ENCODE assay signal across 21 cellular contexts in genomic region chr6:98581725-98582124, GRCh38.
"Had no signal": no experiment of that assay in that cellular context is flagged by ENCODE, and none has a peak within 500 bp of the region (broad histone marks: within the 10 kb centered on the region; RNA-seq: fewer than 3 reads in every experiment).

No MANE protein-coding gene starts in this region.

- H3K36me3 ChIP-seq: esophagus muscularis mucosa, upper lobe of left lung had no signal

- H3K27me3 Mint-ChIP-seq: activated CD8-positive, alpha-beta memory T cell treated with anti-CD3 and anti-CD28 coated beads, Interleukin-2, amount 10 ng/mL, durations not matched to agents 7 days and 5 days; activated naive CD4-positive, alpha-beta T cell treated with anti-CD3 and anti-CD28 coated beads, Interleukin-2, amount 10 ng/mL, durations not matched to agents 7 days and 5 days; progenitor cell of endocrine pancreas; stimulated activated naive CD8-positive, alpha-beta T cell treated with anti-CD3 and anti-CD28 coated beads, Interleukin-15, Interleukin-2, amounts not matched to agents 100 ng/mL and 50 ng/mL, for 24 hours had no signal

- ATAC-seq: activated CD8-positive, alpha-beta memory T cell treated with anti-CD3 and anti-CD28 coated beads, Interleukin-2, amount 10 ng/mL, durations not matched to agents 7 days and 5 days; left lobe of liver; right cardiac atrium had no signal

- H3K9me3 Mint-ChIP-seq: activated naive CD4-positive, alpha-beta T cell treated with anti-CD3 and anti-CD28 coated beads, Interleukin-2, amount 10 ng/mL, durations not matched to agents 7 days and 5 days; activated T-helper 2 cell treated with anti-CD3 and anti-CD28 coated beads, Interferon-gamma antibody, Interleukin-2, Interleukin-4, amounts not matched to agents 10 μg/mL and 5 μg/mL and 100 μg/mL, durations not matched to agents 14 hours and 24 hours and 36 hours; nephron; stimulated activated naive CD8-positive, alpha-beta T cell treated with anti-CD3 and anti-CD28 coated beads, Interleukin-15, Interleukin-2, amounts not matched to agents 100 ng/mL and 50 ng/mL, for 24 hours had no signal

- H3K27me3 ChIP-seq: upper lobe of left lung had no signal

- H3K4me3 ChIP-seq: coronary artery, esophagus muscularis mucosa, upper lobe of left lung had no signal

- H3K27ac ChIP-seq: coronary artery, esophagus muscularis mucosa, upper lobe of left lung had no signal

- H3K4me1 Mint-ChIP-seq: activated CD8-positive, alpha-beta memory T cell treated with anti-CD3 and anti-CD28 coated beads, Interleukin-2, amount 10 ng/mL, durations not matched to agents 7 days and 5 days; activated naive CD4-positive, alpha-beta T cell treated with anti-CD3 and anti-CD28 coated beads, Interleukin-2, amount 10 ng/mL, durations not matched to agents 7 days and 5 days; nephron had no signal

- H3K4me3 Mint-ChIP-seq: activated CD8-positive, alpha-beta memory T cell treated with anti-CD3 and anti-CD28 coated beads, Interleukin-2, amount 10 ng/mL, durations not matched to agents 7 days and 5 days; activated naive CD4-positive, alpha-beta T cell treated with anti-CD3 and anti-CD28 coated beads, Interleukin-2, amount 10 ng/mL, durations not matched to agents 7 days and 5 days; nephron; stimulated activated naive CD8-positive, alpha-beta T cell treated with anti-CD3 and anti-CD28 coated beads, Interleukin-15, Interleukin-2, amounts not matched to agents 100 ng/mL and 50 ng/mL, for 24 hours had no signal

- H3K27ac Mint-ChIP-seq: activated CD8-positive, alpha-beta memory T cell treated with anti-CD3 and anti-CD28 coated beads, Interleukin-2, amount 10 ng/mL, durations not matched to agents 7 days and 5 days; activated naive CD4-positive, alpha-beta T cell treated with anti-CD3 and anti-CD28 coated beads, Interleukin-2, amount 10 ng/mL, durations not matched to agents 7 days and 5 days; activated T-helper 2 cell treated with anti-CD3 and anti-CD28 coated beads, Interferon-gamma antibody, Interleukin-2, Interleukin-4, amounts not matched to agents 10 μg/mL and 5 μg/mL and 100 μg/mL, durations not matched to agents 14 hours and 24 hours and 36 hours; nephron; progenitor cell of endocrine pancreas; stimulated activated naive CD8-positive, alpha-beta T cell treated with anti-CD3 and anti-CD28 coated beads, Interleukin-15, Interleukin-2, amounts not matched to agents 100 ng/mL and 50 ng/mL, for 24 hours had no signal

- H3K36me3 Mint-ChIP-seq: activated CD8-positive, alpha-beta memory T cell treated with anti-CD3 and anti-CD28 coated beads, Interleukin-2, amount 10 ng/mL, durations not matched to agents 7 days and 5 days; activated naive CD4-positive, alpha-beta T cell treated with anti-CD3 and anti-CD28 coated beads, Interleukin-2, amount 10 ng/mL, durations not matched to agents 7 days and 5 days had no signal

- H3K9me3 ChIP-seq: esophagus muscularis mucosa, upper lobe of left lung had no signal

- DNase-seq: activated CD4-positive, alpha-beta T cell treated with anti-CD3 and anti-CD28 coated beads, Interleukin-2, amount 50 U/mL, for 4 hours; activated CD4-positive, CD25-positive, alpha-beta regulatory T cell treated with anti-CD3 and anti-CD28 coated beads, Interleukin-2, amount 50 U/mL, for 72 hours; activated CD8-positive, alpha-beta memory T cell treated with anti-CD3 and anti-CD28 coated beads, Interleukin-2, amount 10 ng/mL, durations not matched to agents 7 days and 5 days; activated naive CD4-positive, alpha-beta T cell treated with anti-CD3 and anti-CD28 coated beads, Interleukin-2, amount 10 ng/mL, durations not matched to agents 7 days and 5 days; activated T-cell treated with anti-CD3 and anti-CD28 coated beads, Interleukin-2, amount 50 U/mL, for 1 hour; central memory CD4-positive, alpha-beta T cell; mesendoderm; occipital lobe; right cardiac atrium; small intestine; stimulated activated CD4-positive, alpha-beta T cell treated with anti-CD3 and anti-CD28 coated beads, Interleukin-4, amount 100 ng/mL, for 4 hours; stimulated activated CD8-positive, alpha-beta memory T cell treated with anti-CD3 and anti-CD28 coated beads, Interleukin-4, amount 100 ng/mL, for 48 hours; T1000; upper lobe of left lung had no signal

- H3K4me1 ChIP-seq: esophagus muscularis mucosa had no signal
